9 cellular contexts compared by ENCODE assay signal in genomic region chr2:96259497-96259921, GRCh38. TPM values are rescaled to one million over a fixed set of nuclear protein-coding genes. Genes with fewer than 3 reads are reported as not detected.
DNase-seq lines count a peak whose midpoint lies in the region; ATAC-seq and TF ChIP-seq lines count a peak whose summit lies in the region.
"Had no signal": no experiment of that assay in that cellular context is flagged by ENCODE, and none has a peak within 500 bp of the region (broad histone marks: within the 10 kb centered on the region; RNA-seq: fewer than 3 reads in every experiment).

No MANE protein-coding gene starts in this region.

- H3K27ac ChIP-seq in BLaER1 (peak overlapping the region; percentile 40), MM.1S (ENCODE audit: low read length) (peak overlapping the region; percentile 92)

- H4K20me1 ChIP-seq in BLaER1, result peaks cover 69% of the 10 kb centered on the region
- H4K20me1 ChIP-seq in MM.1S (ENCODE audit: insufficient read depth, low read length), result no peaks in the 10 kb centered on the region

- ATAC-seq in HG03432 (IDR thresholded peaks at IDR 0.05; ENCODE audit: unreplicated experiment), result no peak
- no peak for ATAC-seq in GM19395 (IDR thresholded peaks at IDR 0.05; ENCODE audit: unreplicated experiment)

- no peaks in the 10 kb centered on the region for H3K9me3 ChIP-seq in BLaER1
- no peaks in the 10 kb centered on the region for H3K9me3 ChIP-seq in MM.1S (replicated peaks; ENCODE audit: insufficient read depth, low read length)

- H3K36me3 ChIP-seq in BLaER1, result peaks cover 79% of the 10 kb centered on the region
- 0 out of 2 replicates have a peak, but pooled peaks cover 3% of the 10 kb centered on the region for H3K36me3 ChIP-seq in MM.1S (replicated peaks; ENCODE audit: insufficient read depth, low read length)

- no peaks in the 10 kb centered on the region for H3K9me3 Mint-ChIP-seq in neural crest cell

- H3K4me1 ChIP-seq in BLaER1 (peaks cover 81% of the 10 kb centered on the region), MM.1S (ENCODE audit: low read length) (peaks cover 40% of the 10 kb centered on the region)

- no peaks in the 10 kb centered on the region for H3K9me2 ChIP-seq in MM.1S (replicated peaks; ENCODE audit: insufficient read depth, low read length)

- no peak overlapping the region for H3K4me3 Mint-ChIP-seq in neural crest cell

- H3K4me2 ChIP-seq in BLaER1, result peak overlapping the region; percentile 81
- H3K4me2 ChIP-seq in MM.1S (ENCODE audit: low read depth, low read length), result peak overlapping the region; percentile 92

- H3K36me3 Mint-ChIP-seq in neural crest cell (ENCODE audit: low read depth), result no peaks in the 10 kb centered on the region

- H3K4me1 Mint-ChIP-seq in neural crest cell, result peaks cover 20% of the 10 kb centered on the region

- no peaks in the 10 kb centered on the region for H3K27me3 Mint-ChIP-seq in neural crest cell (ENCODE audit: low read depth)

- peak overlapping the region; percentile 28; the same call in 1 of the 2 replicates for H3K9ac ChIP-seq in BLaER1
- peak overlapping the region; percentile 73 for H3K9ac ChIP-seq in MM.1S (ENCODE audit: low read length)

- peaks cover 84% of the 10 kb centered on the region for H3K79me2 ChIP-seq in MM.1S (ENCODE audit: low read length)

- H3K27me3 ChIP-seq in BLaER1 (no peaks in the 10 kb centered on the region), MM.1S (replicated peaks; ENCODE audit: insufficient read depth, low read length) (no peaks in the 10 kb centered on the region)

- DNase-seq in MM.1S (peak; percentile 85), dermis blood vessel endothelial cell (peak; percentile 55), neural crest cell (ENCODE audit: low read depth, low spot score) (no peak), SKM-1 treated with dmso at 0.1 percent for 144 hours (lab: John Stamatoyannopoulos, UW; ENCODE audit: unreplicated experiment) (no peak)
- DNase-seq in stimulated activated CD4-positive, alpha-beta T cell treated with anti-CD3 and anti-CD28 coated beads, Interleukin-2, amount 100 ng/mL, for 48 hours, result no peak
- DNase-seq: activated CD4-positive, alpha-beta T cell treated with anti-CD3 and anti-CD28 coated beads for 4 hours had no signal

- H2AFZ ChIP-seq in MM.1S (ENCODE audit: low read length), result no peak overlapping the region

- peaks cover 24% of the 10 kb centered on the region for H3F3A ChIP-seq in MM.1S (ENCODE audit: insufficient read depth, low read length)

- peak overlapping the region; percentile 67 for H3K27ac Mint-ChIP-seq in neural crest cell (ENCODE audit: unreplicated experiment)

- H3K4me3 ChIP-seq in BLaER1 (no peak overlapping the region), MM.1S (ENCODE audit: low read length) (peak overlapping the region; percentile 51)

- TF ChIP-seq CTCF in MM.1S (IDR thresholded peaks at IDR 0.05; ENCODE audit: low read length), result no peak
- no peak for TF ChIP-seq CTCF in neural crest cell (conservative IDR thresholded peaks at IDR 0.05)

RNA-seq across cellular contexts. Expression of gene TMEM127, which starts 6.3 kb away (rescaled TPM):
- total RNA-seq in dermis blood vessel endothelial cell, result 24.7 and 32.0 TPM in 2 replicates
- total RNA-seq in neural crest cell, result 28.8 and 30.6 TPM in 2 replicates

RNA-seq across cellular contexts. Expression of gene CIAO1, which starts 6.5 kb away (rescaled TPM):
- total RNA-seq in dermis blood vessel endothelial cell (72.6 and 120 TPM in 2 replicates), neural crest cell (89.8 and 91.1 TPM in 2 replicates)

RNA-seq across cellular contexts. Expression of gene SNRNP200, which starts 45.8 kb away (rescaled TPM):
- total RNA-seq in dermis blood vessel endothelial cell (56.8 and 113 TPM in 2 replicates), neural crest cell (248 and 250 TPM in 2 replicates)

RNA-seq across cellular contexts. Expression of gene STARD7, which starts 50.9 kb away (rescaled TPM):
- 284 and 301 TPM in 2 replicates for total RNA-seq in dermis blood vessel endothelial cell
- total RNA-seq in neural crest cell, result 178 and 186 TPM in 2 replicates

Comparison
In these comparisons a context has a peak if more than half of its experiments do, and no peak if none do; other contexts are left out.
1. DNase-seq: peak in MM.1S (single experiment) and dermis blood vessel endothelial cell (single experiment); none in neural crest cell (single experiment), stimulated activated CD4-positive, alpha-beta T cell treated with anti-CD3 and anti-CD28 coated beads, Interleukin-2, amount 100 ng/mL, for 48 hours (0 of 2) and SKM-1 treated with dmso at 0.1 percent for 144 hours (single experiment).